Comparison of ENCODE assay signal across 8 cellular contexts in genomic region chr1:151611832-151612505, GRCh38. TPM values are rescaled to one million over a fixed set of nuclear protein-coding genes. Genes with fewer than 3 reads are reported as not detected.
A peak's percentile ranks its signal among the peaks of the same experiment; 100 is the strongest.
DNase-seq lines count a peak whose midpoint lies in the region; TF ChIP-seq lines count a peak whose summit lies in the region.

Gene SNX27, plus strand, starts transcription at chr1:151612050. Its CDS starts 152 bp downstream, at chr1:151612202.

- peak within 1 kb of the TSS; percentile 86 for H3K4ac ChIP-seq in neuronal stem cell (ENCODE audit: low read length)

- H4K91ac ChIP-seq in neuronal stem cell (ENCODE audit: low read depth, low read length, poor library complexity) = no peak within 1 kb of the TSS

- H3K4me2 ChIP-seq in neuronal stem cell (ENCODE audit: insufficient read depth, low read length, poor library complexity, severe bottlenecking) = peak within 1 kb of the TSS; percentile 76

- TF ChIP-seq CTCF in HFFc6 (IDR thresholded peaks at IDR 0.05) (no peak), NB4 (IDR thresholded peaks at IDR 0.05; ENCODE audit: low read depth, low read length) (no peak), subcutaneous adipose tissue (IDR thresholded peaks at IDR 0.05; ENCODE audit: low read depth) (no peak)

- no peaks in the 10 kb centered on the region; the same call in 1 of the 2 replicates for H3K27me3 Mint-ChIP-seq in HFFc6 (ENCODE audit: insufficient read depth)

- H3K27ac Mint-ChIP-seq in HFFc6 = peak within 1 kb of the TSS; percentile 80

- H3K27ac ChIP-seq in neuronal stem cell (replicated peaks; ENCODE audit: low read length) = peak within 1 kb of the TSS; percentile 75

- peaks cover 12% of the 10 kb centered on the region for H3K36me3 Mint-ChIP-seq in HFFc6 (ENCODE audit: low read depth)

- peaks cover 0 to 4% of the 10 kb centered on the region in 2 donors for H3K4me1 ChIP-seq in neuronal stem cell (ENCODE audit: control insufficient read depth in 2 of 2, insufficient read depth in 1 of 2, low read depth in 1 of 2, low read length in 2 of 2)

- peak within 1 kb of the TSS; percentile 98 for H3K14ac ChIP-seq in neuronal stem cell (ENCODE audit: low read length)

- peak within 1 kb of the TSS; percentile 93 for H3K4me3 Mint-ChIP-seq in HFFc6

- H3K4me3 ChIP-seq in NB4 (ENCODE audit: low read depth, low read length) (peak within 1 kb of the TSS; percentile 76), neuronal stem cell (ENCODE audit: low read length in 2 of 2) (peak within 1 kb of the TSS; percentile 61 to 83)

- peak within 1 kb of the TSS; percentile 97 for H2BK120ac ChIP-seq in neuronal stem cell (ENCODE audit: low read depth, low read length)

- peak within 1 kb of the TSS; percentile 97 for H2AFZ ChIP-seq in neuronal stem cell (ENCODE audit: low read length)

- DNase-seq in GM04504 (ENCODE audit: low read depth) (peak; percentile 71), HFFc6 (peak; percentile 80), NB4 (ENCODE audit: low read depth) (peak; percentile 96), SK-N-DZ (ENCODE audit: low spot score) (peak; percentile 97), foreskin melanocyte (peak; percentile 88), neuronal stem cell (ENCODE audit: low spot score) (peak; percentile 97)
- DNase-seq in activated naive CD4-positive, alpha-beta T cell treated with Interleukin-2 at 50 U/mL for 16 hours = peak; percentile 88

- WGBS in neuronal stem cell (ENCODE audit: extremely low coverage in 2 of 2, insufficient read length in 2 of 2, insufficient replicate concordance in 1 of 2), 2 donors = no CpG with 5 or more reads among the region's 79 CpGs

- no peaks in the 10 kb centered on the region for H3K27me3 ChIP-seq in neuronal stem cell (ENCODE audit: control insufficient read depth in 3 of 3, insufficient read depth in 3 of 3, low read depth in 1 of 3, low read length in 3 of 3)

- H3K9me3 Mint-ChIP-seq in HFFc6 = no peaks in the 10 kb centered on the region

- H2BK15ac ChIP-seq in neuronal stem cell (ENCODE audit: low read length) = peak within 1 kb of the TSS; percentile 98

- peak within 1 kb of the TSS; percentile 52 for H2BK12ac ChIP-seq in neuronal stem cell (ENCODE audit: low read length)

- peaks cover 62% of the 10 kb centered on the region for H3K4me1 Mint-ChIP-seq in HFFc6 (ENCODE audit: low read depth)

- H3K18ac ChIP-seq in neuronal stem cell (ENCODE audit: low read length) = peak within 1 kb of the TSS; percentile 100

- peak within 1 kb of the TSS; percentile 99 for H3K9ac ChIP-seq in neuronal stem cell (ENCODE audit: low read depth, low read length, poor library complexity)

- TF ChIP-seq POLR2A in NB4 (IDR thresholded peaks at IDR 0.05; ENCODE audit: extremely low read depth, insufficient read length) = peak; percentile 40

- peaks cover 3% of the 10 kb centered on the region for H3K79me1 ChIP-seq in neuronal stem cell (ENCODE audit: low read depth, low read length)

- peak within 1 kb of the TSS; percentile 99 for H3K23ac ChIP-seq in neuronal stem cell (ENCODE audit: low read depth, low read length, poor library complexity)

- no peaks in the 10 kb centered on the region for H3K9me3 ChIP-seq in neuronal stem cell (replicated peaks in 1 of 2; ENCODE audit: control insufficient read depth in 2 of 2, insufficient read depth in 1 of 2, low read depth in 1 of 2, low read length in 2 of 2)

- H3K36me3 ChIP-seq in neuronal stem cell (replicated peaks in 1 of 2; ENCODE audit: control insufficient read depth in 2 of 2, insufficient read depth in 2 of 2, low read length in 2 of 2) = peaks cover 0 to 25% of the 10 kb centered on the region in 2 donors

- peak within 1 kb of the TSS; percentile 31 for H4K8ac ChIP-seq in neuronal stem cell (ENCODE audit: low read depth, low read length)

- H2BK5ac ChIP-seq in neuronal stem cell (ENCODE audit: low read length) = peak within 1 kb of the TSS; percentile 91

- peak within 1 kb of the TSS; percentile 72 for H2AK5ac ChIP-seq in neuronal stem cell (ENCODE audit: low read depth, low read length)

RNA-seq across cellular contexts. Expression of gene SNX27, which starts in this region (rescaled TPM):
- 10 to 100 TPM; 29.2 to 31.8 (median 31.0) TPM for total RNA-seq in HFFc6 (2021; fragmentation: NEBNext Ultra II Directional; extraction: Animal tissue kit (Norgen Biotek cat#: 25700))
- polyA plus RNA-seq in SK-N-DZ (2014; cell fraction: cytosol; rRNA removed) = 27.0 and 33.4 TPM in 2 replicates
- polyA plus RNA-seq in SK-N-DZ (2014; cell fraction: nucleus; rRNA removed) = 17.8 and 27.0 TPM in 2 replicates
- polyA plus RNA-seq in neuronal stem cell (2013, experiment 1 of 2) = 15.1 TPM
- polyA plus RNA-seq in neuronal stem cell (2013, experiment 2 of 2) = 15.5 TPM
- total RNA-seq in subcutaneous adipose tissue = 10 to 100 TPM; 30.0 to 62.2 (median 46.6) TPM

Comparison
In these comparisons a context has a peak if more than half of its experiments do, and no peak if none do; other contexts are left out.
1. Peak in every context shown above with its lines: DNase-seq, H3K4me3 ChIP-seq and H3K27ac ChIP-seq.